Comparison of ENCODE assay signal across 37 cellular contexts in the genomic region with DNA sequence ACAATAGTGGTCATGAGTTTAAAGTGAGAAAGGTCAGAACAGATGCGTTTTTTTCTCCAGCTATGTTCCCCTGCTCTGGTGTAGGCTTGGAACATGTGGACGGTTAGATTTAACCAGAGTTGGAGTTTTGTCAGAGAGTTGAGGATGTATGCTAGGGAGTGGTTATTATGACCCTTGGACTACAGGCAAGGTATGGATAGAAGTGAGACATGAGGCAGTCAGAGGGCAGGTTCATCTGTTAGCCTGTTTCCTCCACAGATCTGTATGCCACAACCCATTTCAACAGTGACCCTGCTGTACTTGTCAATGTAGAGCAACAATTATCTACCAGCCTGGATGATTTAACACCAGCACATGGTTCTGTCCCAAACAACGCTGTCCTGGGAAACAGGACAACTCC. TPM values are rescaled to one million over a fixed set of nuclear protein-coding genes. Genes with fewer than 3 reads are reported as not detected.
"Had no signal": no experiment of that assay in that cellular context is flagged by ENCODE, and none has a peak within 500 bp of the region (broad histone marks: within the 10 kb centered on the region; RNA-seq: fewer than 3 reads in every experiment).

No MANE protein-coding gene starts in this region.

- H3K36me3 ChIP-seq: brain microvascular endothelial cell, esophagus squamous epithelium, gastroesophageal sphincter had no signal

- DNase-seq: activated CD4-positive, alpha-beta memory T cell treated with anti-CD3 and anti-CD28 coated beads for 36 hours; activated CD4-positive, alpha-beta T cell treated with anti-CD3 and anti-CD28 coated beads for 36 hours; activated CD4-positive, alpha-beta T cell treated with anti-CD3 and anti-CD28 coated beads, Interleukin-2, amount 10 ng/mL, durations not matched to agents 24 days and 14 days; activated CD4-positive, CD25-positive, alpha-beta regulatory T cell; activated CD4-positive, CD25-positive, alpha-beta regulatory T cell treated with anti-CD3 and anti-CD28 coated beads, Interleukin-2, amount 50 U/mL, for 72 hours; activated CD8-positive, alpha-beta memory T cell treated with anti-CD3 and anti-CD28 coated beads, Interleukin-2, amount 10 ng/mL, durations not matched to agents 7 days and 5 days; activated CD8-positive, alpha-beta memory T cell treated with anti-CD3 and anti-CD28 coated beads, Interleukin-2, amount 50 U/mL, for 4 hours; activated CD8-positive, alpha-beta T cell treated with anti-CD3 and anti-CD28 coated beads, Interleukin-2, amount 10 ng/mL, durations not matched to agents 7 days and 5 days; activated effector memory CD4-positive, alpha-beta T cell treated with Interleukin-2 at 50 U/mL for 16 hours; activated gamma-delta T cell treated with Interleukin-2 at 50 U/mL for 16 hours; activated naive CD4-positive, alpha-beta T cell treated with anti-CD3 and anti-CD28 coated beads, Interleukin-2, amount 50 U/mL, for 16 hours; activated naive CD4-positive, alpha-beta T cell treated with Interleukin-2 at 50 U/mL for 16 hours; activated T-cell treated with anti-CD3 and anti-CD28 coated beads for 4 hours; activated T-cell treated with anti-CD3 and anti-CD28 coated beads, Interleukin-2, amount 50 U/mL, for 24 hours; activated T-cell treated with anti-CD3 and anti-CD28 coated beads, Interleukin-2, amount 50 U/mL, for 72 hours; amniotic stem cell; anterior cingulate cortex; brain microvascular endothelial cell; cortex of kidney; dermis blood vessel endothelial cell; effector CD4-positive, alpha-beta T cell; effector memory CD8-positive, alpha-beta T cell; erythroblast; esophagus squamous epithelium; foreskin melanocyte; T-helper 2 cell had no signal

- H3K27me3 ChIP-seq: esophagus squamous epithelium, gastroesophageal sphincter had no signal

- FAIRE-seq: astrocyte had no signal

- H3K9me3 Mint-ChIP-seq: activated CD4-positive, alpha-beta memory T cell treated with anti-CD3 and anti-CD28 coated beads for 36 hours; activated CD4-positive, alpha-beta T cell treated with anti-CD3 and anti-CD28 coated beads, Interleukin-2, amount 10 ng/mL, durations not matched to agents 24 days and 14 days; activated T-cell treated with anti-CD3 and anti-CD28 coated beads, Interleukin-2, amount 50 U/mL, for 24 hours; activated T-cell treated with anti-CD3 and anti-CD28 coated beads, Interleukin-2, amount 50 U/mL, for 72 hours; activated T-helper 17 cell treated with anti-CD3 and anti-CD28 coated beads, Interleukin-2, amount 50 U/mL, for 72 hours; central memory CD8-positive, alpha-beta T cell; effector memory CD8-positive, alpha-beta T cell had no signal

- H3K27me3 Mint-ChIP-seq: activated CD8-positive, alpha-beta memory T cell treated with anti-CD3 and anti-CD28 coated beads, Interleukin-2, amount 10 ng/mL, durations not matched to agents 7 days and 5 days; activated naive CD8-positive, alpha-beta T cell had no signal

- ATAC-seq: activated CD4-positive, alpha-beta T cell treated with anti-CD3 and anti-CD28 coated beads for 36 hours; activated CD8-positive, alpha-beta memory T cell treated with anti-CD3 and anti-CD28 coated beads, Interleukin-2, amount 10 ng/mL, durations not matched to agents 7 days and 5 days; activated CD8-positive, alpha-beta T cell treated with anti-CD3 and anti-CD28 coated beads, Interleukin-2, amount 10 ng/mL, durations not matched to agents 7 days and 5 days; activated T-cell treated with anti-CD3 and anti-CD28 coated beads, Interleukin-2, amount 50 U/mL, for 72 hours; activated T-helper 17 cell treated with anti-CD3 and anti-CD28 coated beads, Interleukin-2, amount 50 U/mL, for 72 hours; effector memory CD8-positive, alpha-beta T cell; gastroesophageal sphincter had no signal

- H3K27ac ChIP-seq: brain microvascular endothelial cell, esophagus squamous epithelium, gastroesophageal sphincter had no signal

- H3K4me1 ChIP-seq: esophagus squamous epithelium, gastroesophageal sphincter had no signal

- H3K36me3 Mint-ChIP-seq: activated CD4-positive, alpha-beta memory T cell treated with anti-CD3 and anti-CD28 coated beads for 36 hours; activated CD8-positive, alpha-beta memory T cell treated with anti-CD3 and anti-CD28 coated beads, Interleukin-2, amount 10 ng/mL, durations not matched to agents 7 days and 5 days; activated naive CD8-positive, alpha-beta T cell had no signal

- H3K4me1 Mint-ChIP-seq: activated CD4-positive, alpha-beta T cell treated with anti-CD3 and anti-CD28 coated beads, Interleukin-2, amount 10 ng/mL, durations not matched to agents 24 days and 14 days; activated T-helper 17 cell treated with anti-CD3 and anti-CD28 coated beads, Interleukin-2, amount 50 U/mL, for 72 hours; central memory CD8-positive, alpha-beta T cell had no signal

- H3K27ac Mint-ChIP-seq: activated CD4-positive, alpha-beta memory T cell treated with anti-CD3 and anti-CD28 coated beads for 36 hours; activated CD4-positive, alpha-beta T cell treated with anti-CD3 and anti-CD28 coated beads for 36 hours; activated CD4-positive, alpha-beta T cell treated with anti-CD3 and anti-CD28 coated beads, Interleukin-2, amount 10 ng/mL, durations not matched to agents 24 days and 14 days; activated CD8-positive, alpha-beta memory T cell treated with anti-CD3 and anti-CD28 coated beads, Interleukin-2, amount 10 ng/mL, durations not matched to agents 7 days and 5 days; activated CD8-positive, alpha-beta T cell treated with anti-CD3 and anti-CD28 coated beads, Interleukin-2, amount 10 ng/mL, durations not matched to agents 7 days and 5 days; activated naive CD8-positive, alpha-beta T cell; activated T-cell treated with anti-CD3 and anti-CD28 coated beads, Interleukin-2, amount 50 U/mL, for 24 hours; activated T-cell treated with anti-CD3 and anti-CD28 coated beads, Interleukin-2, amount 50 U/mL, for 72 hours; activated T-helper 17 cell treated with anti-CD3 and anti-CD28 coated beads, Interleukin-2, amount 50 U/mL, for 72 hours; effector memory CD8-positive, alpha-beta T cell had no signal

- H3K4me3 ChIP-seq: esophagus squamous epithelium, gastroesophageal sphincter had no signal

- H3K4me3 Mint-ChIP-seq: activated CD4-positive, alpha-beta memory T cell treated with anti-CD3 and anti-CD28 coated beads for 36 hours; activated CD4-positive, alpha-beta T cell treated with anti-CD3 and anti-CD28 coated beads for 36 hours; activated CD4-positive, alpha-beta T cell treated with anti-CD3 and anti-CD28 coated beads, Interleukin-2, amount 10 ng/mL, durations not matched to agents 24 days and 14 days; activated CD8-positive, alpha-beta memory T cell treated with anti-CD3 and anti-CD28 coated beads, Interleukin-2, amount 10 ng/mL, durations not matched to agents 7 days and 5 days; activated CD8-positive, alpha-beta T cell treated with anti-CD3 and anti-CD28 coated beads, Interleukin-2, amount 10 ng/mL, durations not matched to agents 7 days and 5 days; activated naive CD8-positive, alpha-beta T cell; activated T-cell treated with anti-CD3 and anti-CD28 coated beads, Interleukin-2, amount 50 U/mL, for 24 hours; activated T-cell treated with anti-CD3 and anti-CD28 coated beads, Interleukin-2, amount 50 U/mL, for 72 hours; activated T-helper 17 cell treated with anti-CD3 and anti-CD28 coated beads, Interleukin-2, amount 50 U/mL, for 72 hours; central memory CD8-positive, alpha-beta T cell; effector memory CD8-positive, alpha-beta T cell had no signal

- H3K9me3 ChIP-seq: esophagus squamous epithelium, gastroesophageal sphincter had no signal

RNA-seq across cellular contexts. Expression of a gene that starts 22.6 kb away (rescaled TPM):
- total RNA-seq: activated CD4-positive, alpha-beta memory T cell treated with anti-CD3 and anti-CD28 coated beads for 36 hours; activated CD4-positive, alpha-beta T cell treated with anti-CD3 and anti-CD28 coated beads for 36 hours; activated CD4-positive, alpha-beta T cell treated with anti-CD3 and anti-CD28 coated beads, Interleukin-2, amount 10 ng/mL, durations not matched to agents 24 days and 14 days; activated CD8-positive, alpha-beta memory T cell treated with anti-CD3 and anti-CD28 coated beads for 36 hours; activated CD8-positive, alpha-beta memory T cell treated with anti-CD3 and anti-CD28 coated beads, Interleukin-2, amount 10 ng/mL, durations not matched to agents 7 days and 5 days; activated CD8-positive, alpha-beta T cell treated with anti-CD3 and anti-CD28 coated beads, Interleukin-2, amount 10 ng/mL, durations not matched to agents 7 days and 5 days; bronchial epithelial cell; dermis blood vessel endothelial cell; T-helper 1 cell treated with Interleukin-12 subunit alpha and Interleukin-12 subunit beta and Interleukin-4 antibody, amounts not matched to agents 30 ng/mL and 1 ng/mL, for 36 hours had no signal

RNA-seq across cellular contexts. Expression of a gene that starts 44.1 kb away (rescaled TPM):
- total RNA-seq: activated CD8-positive, alpha-beta T cell treated with anti-CD3 and anti-CD28 coated beads, Interleukin-2, amount 10 ng/mL, durations not matched to agents 7 days and 5 days; astrocyte; bronchial epithelial cell; cardiac septum; dermis blood vessel endothelial cell; esophagus squamous epithelium; fibroblast of villous mesenchyme; T-helper 1 cell treated with Interleukin-12 subunit alpha and Interleukin-12 subunit beta and Interleukin-4 antibody, amounts not matched to agents 30 ng/mL and 1 ng/mL, for 36 hours had no signal

RNA-seq across cellular contexts. Expression of a gene that starts 44.1 kb away (rescaled TPM):
- total RNA-seq: astrocyte, bronchial epithelial cell, cardiac septum had no signal
- polyA plus RNA-seq: fibroblast of lung had no signal
